In genomic region chr15:63080638-63081250, GRCh38 we compare ENCODE assay signal across 20 cellular contexts. TPM values are rescaled to one million over a fixed set of nuclear protein-coding genes. Genes with fewer than 3 reads are reported as not detected.
DNase-seq lines count a peak whose midpoint lies in the region; ATAC-seq, FAIRE-seq and TF ChIP-seq lines count a peak whose summit lies in the region.
"Had no signal": no experiment of that assay in that cellular context is flagged by ENCODE, and none has a peak within 500 bp of the region (broad histone marks: within the 10 kb centered on the region; RNA-seq: fewer than 3 reads in every experiment).

No MANE protein-coding gene starts in this region.

- H3K4me1 Mint-ChIP-seq in Caco-2 (ENCODE audit: low read depth, unreplicated experiment) (peaks cover 24% of the 10 kb centered on the region), endodermal cell (peaks cover 71% of the 10 kb centered on the region)
- H3K4me1 Mint-ChIP-seq: CD14-positive monocyte had no signal

- CTCF ChIA-PET in Caco-2 (lab: Charles Lee): interaction anchor here (4.3 kb wide), 1 partner anchor 33 kb away, joined by 17 read pairs; no protein-coding TSS in a partner anchor

- POLR2A ChIA-PET in Caco-2 (lab: Charles Lee): interaction anchor here (0.5 kb wide), 1 partner anchor 39 kb away, joined by 4 read pairs; no protein-coding TSS in a partner anchor

- H3K27me3 ChIP-seq in Caco-2 (replicated peaks; ENCODE audit: control insufficient read depth, insufficient read depth, low read length) (no peaks in the 10 kb centered on the region), HUES6 (ENCODE audit: control insufficient read depth, insufficient read depth, low read length) (no peaks in the 10 kb centered on the region), endodermal cell (ENCODE audit: control insufficient read depth, insufficient read depth, low read length, poor library complexity, severe bottlenecking) (no peaks in the 10 kb centered on the region)
- H3K27me3 ChIP-seq: body of pancreas, colonic mucosa had no signal

- H3K9ac ChIP-seq in HUES6 (ENCODE audit: low read length) (peak overlapping the region; percentile 14), endodermal cell (ENCODE audit: extremely low read depth, low read length, poor library complexity, severe bottlenecking) (no peak overlapping the region)

- 86 to 94% methylated on average over 9 to 10 of the region's 10 CpGs for WGBS in endodermal cell (ENCODE audit: insufficient coverage in 1 of 2, insufficient read length in 1 of 2), 2 experiments

- no peak for ATAC-seq in HG02798 (IDR thresholded peaks at IDR 0.05; ENCODE audit: poor library complexity, unreplicated experiment)
- ATAC-seq: body of pancreas had no signal

- H3K36me3 Mint-ChIP-seq in Caco-2 (ENCODE audit: insufficient read depth, unreplicated experiment): peaks cover 5% of the 10 kb centered on the region
- H3K36me3 Mint-ChIP-seq in endodermal cell (ENCODE audit: low read depth): no peaks in the 10 kb centered on the region
- H3K36me3 Mint-ChIP-seq: activated naive CD8-positive, alpha-beta T cell treated with anti-CD3 and anti-CD28 coated beads, Interleukin-2, amount 10 ng/mL, durations not matched to agents 7 days and 5 days; CD14-positive monocyte had no signal

- no peak overlapping the region for H3K4me3 ChIP-seq in Caco-2 (ENCODE audit: low read depth, low read length)
- no peak overlapping the region for H3K4me3 ChIP-seq in HUES6 (ENCODE audit: low read depth, low read length)
- no peak overlapping the region for H3K4me3 ChIP-seq in endodermal cell (ENCODE audit: low read length)
- H3K4me3 ChIP-seq: body of pancreas, colonic mucosa had no signal

- H3K4me1 ChIP-seq in Caco-2 (peaks cover 40% of the 10 kb centered on the region), HUES6 (ENCODE audit: control insufficient read depth, insufficient read depth, low read length) (peaks cover 70% of the 10 kb centered on the region), endodermal cell (ENCODE audit: control insufficient read depth, insufficient read depth, low read length) (peaks cover 28% of the 10 kb centered on the region)
- H3K4me1 ChIP-seq: body of pancreas, colonic mucosa had no signal

- BruUV-seq in Caco-2 (replicated peaks; lab: Mats Ljungman, UMichigan): no TSS peak

- FAIRE-seq in RCC 7860 (lab: Jason Lieb, UNC): no peak
- FAIRE-seq: endometrium, islet of Langerhans had no signal

- H3K27me3 Mint-ChIP-seq in Caco-2 (ENCODE audit: insufficient read depth, unreplicated experiment): no peaks in the 10 kb centered on the region
- no peaks in the 10 kb centered on the region for H3K27me3 Mint-ChIP-seq in endodermal cell (ENCODE audit: insufficient read depth)

- H3K27ac ChIP-seq in HUES6 (ENCODE audit: low read depth, low read length) (peak overlapping the region; percentile 82; the same call in 1 of the 2 replicates), endodermal cell (ENCODE audit: low read depth, low read length) (no peak overlapping the region)
- H3K27ac ChIP-seq: body of pancreas, colonic mucosa had no signal

- intact Hi-C loops in Caco-2 (cut with micrococcal nuclease; ENCODE audit: unreplicated experiment): no loop called here

- no peak overlapping the region for H3K4me3 Mint-ChIP-seq in Caco-2 (ENCODE audit: unreplicated experiment)
- no peak overlapping the region for H3K4me3 Mint-ChIP-seq in endodermal cell
- H3K4me3 Mint-ChIP-seq: activated naive CD8-positive, alpha-beta T cell treated with anti-CD3 and anti-CD28 coated beads, Interleukin-2, amount 10 ng/mL, durations not matched to agents 7 days and 5 days; CD14-positive monocyte had no signal

- TF ChIP-seq CTCF in Caco-2 (IDR thresholded peaks at IDR 0.05; ENCODE audit: insufficient read depth in 1 of 2, low read depth in 1 of 2, low read length in 1 of 2, severe bottlenecking in 1 of 2, unreplicated experiment in 1 of 2): no peak
- no peak for TF ChIP-seq CTCF in endodermal cell (conservative IDR thresholded peaks at IDR 0.05)

- H3K9me3 Mint-ChIP-seq in Caco-2 (ENCODE audit: unreplicated experiment) (no peaks in the 10 kb centered on the region), endodermal cell (no peaks in the 10 kb centered on the region)
- H3K9me3 Mint-ChIP-seq: activated naive CD8-positive, alpha-beta T cell treated with anti-CD3 and anti-CD28 coated beads, Interleukin-2, amount 10 ng/mL, durations not matched to agents 7 days and 5 days had no signal

- H3K9me3 ChIP-seq in Caco-2 (no peaks in the 10 kb centered on the region), HUES6 (ENCODE audit: control insufficient read depth, insufficient read depth, low read depth, low read length) (no peaks in the 10 kb centered on the region), endodermal cell (ENCODE audit: control insufficient read depth, low read length) (no peaks in the 10 kb centered on the region)
- H3K9me3 ChIP-seq: body of pancreas, colonic mucosa had no signal

- H3K27ac Mint-ChIP-seq in Caco-2 (ENCODE audit: unreplicated experiment) (peak overlapping the region; percentile 98), endodermal cell (peak overlapping the region; percentile 62)
- H3K27ac Mint-ChIP-seq: activated naive CD8-positive, alpha-beta T cell treated with anti-CD3 and anti-CD28 coated beads, Interleukin-2, amount 10 ng/mL, durations not matched to agents 7 days and 5 days had no signal

- no peaks in the 10 kb centered on the region for H3K36me3 ChIP-seq in Caco-2 (ENCODE audit: control insufficient read depth, insufficient read depth, low read length)
- H3K36me3 ChIP-seq in HUES6 (ENCODE audit: control insufficient read depth, insufficient read depth, low read length): no peaks in the 10 kb centered on the region
- H3K36me3 ChIP-seq in endodermal cell (ENCODE audit: control insufficient read depth, insufficient read depth, low read length): no peaks in the 10 kb centered on the region
- H3K36me3 ChIP-seq: colonic mucosa had no signal

- DNase-seq in Caco-2 (no peak), endodermal cell (no peak), islet precursor cell (peak; percentile 48), RCC 7860 (ENCODE audit: low spot score) (no peak), NCI-H1417 treated with DMSO at 0.1 percent for 48 hours (lab: John Stamatoyannopoulos, UW) (no peak), AML-193 (lab: John Stamatoyannopoulos, UW) (no peak)
- DNase-seq: activated naive CD8-positive, alpha-beta T cell treated with anti-CD3 and anti-CD28 coated beads, Interleukin-2, amount 10 ng/mL, durations not matched to agents 7 days and 5 days; body of pancreas; colonic mucosa; hippocampal formation; KBM-7; NCI-H1930; NCI-H510A; nucleus accumbens; SW 1271 had no signal

RNA-seq across cellular contexts. Expression of gene TPM1, which starts 38.2 kb away (rescaled TPM):
- total RNA-seq in Caco-2 (2022): 193 and 209 TPM in 2 replicates
- total RNA-seq in endodermal cell: 100 to 1,000 TPM; 245 to 363 TPM
- 264 TPM for polyA plus RNA-seq in endodermal cell (2013, experiment 1 of 2)
- 314 TPM for polyA plus RNA-seq in endodermal cell (2013, experiment 2 of 2)

RNA-seq across cellular contexts. Expression of gene LACTB, which starts 40.9 kb away (rescaled TPM):
- total RNA-seq in Caco-2 (2022) (8.4 and 8.8 TPM in 2 replicates), endodermal cell (10 to 100 TPM; 13.3 to 14.9 TPM)
- 8.6 TPM for polyA plus RNA-seq in endodermal cell (2013, experiment 1 of 2)
- 10.1 TPM for polyA plus RNA-seq in endodermal cell (2013, experiment 2 of 2)
